Comparison of ENCODE assay signal across 12 cellular contexts in genomic region chr22:19419086-19419463, GRCh38. TPM values are rescaled to one million over a fixed set of nuclear protein-coding genes. Genes with fewer than 3 reads are reported as not detected.
A peak's percentile ranks its signal among the peaks of the same experiment; 100 is the strongest.
DNase-seq lines count a peak whose midpoint lies in the region; ATAC-seq, FAIRE-seq and TF ChIP-seq lines count a peak whose summit lies in the region.
"Had no signal": no experiment of that assay in that cellular context is flagged by ENCODE, and none has a peak within 500 bp of the region (broad histone marks: within the 10 kb centered on the region; RNA-seq: fewer than 3 reads in every experiment).

No MANE protein-coding gene starts in this region.

- no peak for TF ChIP-seq POLR2A in HepG2 (IDR thresholded peaks at IDR 0.05; ENCODE audit: insufficient read depth in 1 of 2, low read depth in 2 of 2, low read length in 2 of 2)

- peak in 1 of 3 donors; percentile 17 for DNase-seq in CD4-positive, CD25-positive, alpha-beta regulatory T cell
- DNase-seq in HL-60 (ENCODE audit: low read depth in 1 of 2, low spot score in 1 of 2) (peak; percentile 72 to 96), T-helper 17 cell (no peak), HepG2 (ENCODE audit: low spot score) (no peak), GM19238 (ENCODE audit: insufficient read length, low spot score) (no peak), neural progenitor cell (ENCODE audit: low spot score) (no peak), mesenchymal stem cell (no peak)
- DNase-seq: anterior cingulate cortex, NCI-H1930, stomach had no signal

- H2AFZ ChIP-seq in HepG2 (ENCODE audit: low read length) (no peak overlapping the region), neural progenitor cell (replicated peaks) (no peak overlapping the region), mesenchymal stem cell (ENCODE audit: low read depth, low read length) (no peak overlapping the region)

- no peak overlapping the region for H3K9ac ChIP-seq in HepG2 (ENCODE audit: insufficient read depth, low read depth, low read length)
- H3K9ac ChIP-seq in neural progenitor cell, result no peak overlapping the region
- H3K9ac ChIP-seq in mesenchymal stem cell (ENCODE audit: low read length), result no peak overlapping the region

- H3K27ac ChIP-seq in CD4-positive, CD25-positive, alpha-beta regulatory T cell (ENCODE audit: insufficient read depth, low read length, poor library complexity, severe bottlenecking), result peak overlapping the region; percentile 79
- H3K27ac ChIP-seq in HL-60 (replicated peaks) (peak overlapping the region; percentile 85), HepG2 (ENCODE audit: extremely low read length, insufficient read depth, low read length) (no peak overlapping the region), neural progenitor cell (no peak overlapping the region), mesenchymal stem cell (ENCODE audit: low read length, poor library complexity, severe bottlenecking) (no peak overlapping the region)

- 81% methylated on average over 5 of the region's 5 CpGs for WGBS in HepG2 (ENCODE audit: low lambda C conversion rate)
- 97% methylated on average over 5 of the region's 5 CpGs for WGBS in mesenchymal stem cell

- in situ Hi-C loops in HepG2 (cut with HindIII; ENCODE audit: extremely low pct_ligation_motif_present, low pct_unique_long_range_greater_than_20kb), result no loop called here

- no peaks in the 10 kb centered on the region for H3K36me3 ChIP-seq in CD4-positive, CD25-positive, alpha-beta regulatory T cell (ENCODE audit: control insufficient read depth, insufficient read depth, low read length)
- peaks cover 0 to 41% of the 10 kb centered on the region in 2 experiments; a peak in 2 of 5 replicates for H3K36me3 ChIP-seq in HepG2 (replicated peaks in 1 of 2; ENCODE audit: control insufficient read depth in 1 of 2, insufficient read depth in 2 of 2, low read length in 2 of 2)
- H3K36me3 ChIP-seq in neural progenitor cell, result no peaks in the 10 kb centered on the region
- H3K36me3 ChIP-seq in mesenchymal stem cell (ENCODE audit: control insufficient read depth in 1 of 2, insufficient read depth in 2 of 2, low read depth in 1 of 2, low read length in 2 of 2), result no peaks in the 10 kb centered on the region
- H3K36me3 ChIP-seq: Peyer's patch, stomach had no signal

- H3K36me3 Mint-ChIP-seq in CD4-positive, CD25-positive, alpha-beta regulatory T cell, result peaks cover 2% of the 10 kb centered on the region
- no peaks in the 10 kb centered on the region for H3K36me3 Mint-ChIP-seq in T-helper 17 cell (ENCODE audit: low read depth)
- H3K36me3 Mint-ChIP-seq in neural progenitor cell, result peaks cover 19% of the 10 kb centered on the region

- H3K9me3 ChIP-seq in CD4-positive, CD25-positive, alpha-beta regulatory T cell (ENCODE audit: control insufficient read depth in 2 of 2, low read length in 2 of 2), result no peaks in the 10 kb centered on the region
- H3K9me3 ChIP-seq in T-helper 17 cell (ENCODE audit: control insufficient read depth, low read length, poor library complexity, severe bottlenecking), result no peaks in the 10 kb centered on the region
- no peaks in the 10 kb centered on the region for H3K9me3 ChIP-seq in HepG2 (ENCODE audit: low read length)
- no peaks in the 10 kb centered on the region for H3K9me3 ChIP-seq in neural progenitor cell (ENCODE audit: low read depth)
- H3K9me3 ChIP-seq in mesenchymal stem cell (ENCODE audit: control insufficient read depth, low read length), result no peaks in the 10 kb centered on the region
- H3K9me3 ChIP-seq: Peyer's patch, stomach had no signal

- BruUV-seq in HepG2 (replicated peaks; lab: Mats Ljungman, UMichigan), result no TSS peak

- no peak overlapping the region for H2AK5ac ChIP-seq in mesenchymal stem cell (ENCODE audit: low read length, severe bottlenecking)

- no peak for TF ChIP-seq RAD21 in HepG2 (CRISPR knock-in tag; IDR thresholded peaks at IDR 0.05)

- H3K4me3 ChIP-seq in CD4-positive, CD25-positive, alpha-beta regulatory T cell (ENCODE audit: low read depth, low read length), result peak overlapping the region; percentile 57
- H3K4me3 ChIP-seq in HL-60 (replicated peaks; ENCODE audit: insufficient read depth, low read length) (no peak overlapping the region), HepG2 (replicated peaks in 1 of 3; ENCODE audit: insufficient read depth in 1 of 3, low read depth in 2 of 3, low read length in 3 of 3) (no peak overlapping the region), neural progenitor cell (no peak overlapping the region), mesenchymal stem cell (ENCODE audit: insufficient read depth in 1 of 2, low read depth in 1 of 2, low read length in 2 of 2) (no peak overlapping the region)
- H3K4me3 ChIP-seq: Peyer's patch, stomach had no signal

- TF ChIP-seq EP300 in HepG2 (IDR thresholded peaks at IDR 0.05; ENCODE audit: low read depth in 2 of 2, low read length in 2 of 2), result no peak
- no peak for TF ChIP-seq EP300 in HepG2 (CRISPR knock-in tag; IDR thresholded peaks at IDR 0.05; ENCODE audit: borderline replicate concordance)

- no peaks in the 10 kb centered on the region for H3K27me3 Mint-ChIP-seq in CD4-positive, CD25-positive, alpha-beta regulatory T cell
- H3K27me3 Mint-ChIP-seq in T-helper 17 cell, result no peaks in the 10 kb centered on the region
- no peaks in the 10 kb centered on the region for H3K27me3 Mint-ChIP-seq in neural progenitor cell (ENCODE audit: insufficient read depth, low read depth)

- H3K23ac ChIP-seq in mesenchymal stem cell (ENCODE audit: low read length in 2 of 2), result no peak overlapping the region

- peaks cover 21 to 81% (median 64%) of the 10 kb centered on the region in 4 donors for H3K4me1 Mint-ChIP-seq in CD4-positive, CD25-positive, alpha-beta regulatory T cell
- peaks cover 58% of the 10 kb centered on the region for H3K4me1 Mint-ChIP-seq in T-helper 17 cell
- peaks cover 10% of the 10 kb centered on the region for H3K4me1 Mint-ChIP-seq in neural progenitor cell

- H3K9me3 Mint-ChIP-seq in CD4-positive, CD25-positive, alpha-beta regulatory T cell, result no peaks in the 10 kb centered on the region
- peaks cover 4% of the 10 kb centered on the region for H3K9me3 Mint-ChIP-seq in neural progenitor cell

- no peak overlapping the region for H4K8ac ChIP-seq in mesenchymal stem cell (ENCODE audit: low read length)

- intact Hi-C loops in HepG2 (cut with micrococcal nuclease; ENCODE audit: unreplicated experiment), result no loop called here

- H3K79me1 ChIP-seq in mesenchymal stem cell (replicated peaks; ENCODE audit: low read length, poor library complexity, severe bottlenecking), result peaks cover 12% of the 10 kb centered on the region

- H2BK12ac ChIP-seq in mesenchymal stem cell (ENCODE audit: low read length in 2 of 2), result no peak overlapping the region

- H2BK15ac ChIP-seq in mesenchymal stem cell (ENCODE audit: low read depth, poor library complexity, severe bottlenecking), result no peak overlapping the region

- no peak for ATAC-seq in CD4-positive, CD25-positive, alpha-beta regulatory T cell (ENCODE audit: low read depth in 2 of 2)
- ATAC-seq in T-helper 17 cell (no peak), HepG2 (no peak), GM18867 (IDR thresholded peaks at IDR 0.05; ENCODE audit: unreplicated experiment) (no peak)

- no peaks in the 10 kb centered on the region for H3K27me3 ChIP-seq in CD4-positive, CD25-positive, alpha-beta regulatory T cell (ENCODE audit: control insufficient read depth, insufficient read depth, low read length)
- H3K27me3 ChIP-seq in HL-60 (ENCODE audit: insufficient read depth, poor library complexity, severe bottlenecking) (no peaks in the 10 kb centered on the region), HepG2 (ENCODE audit: control insufficient read depth in 1 of 2, insufficient read depth in 2 of 2, low read length in 2 of 2) (no peaks in the 10 kb centered on the region; a peak in 1 of 5 replicates), neural progenitor cell (no peaks in the 10 kb centered on the region), mesenchymal stem cell (ENCODE audit: control insufficient read depth in 1 of 2, insufficient read depth in 1 of 2, low read length in 2 of 2) (no peaks in the 10 kb centered on the region)
- H3K27me3 ChIP-seq: Peyer's patch, stomach had no signal

- FAIRE-seq in HepG2 (lab: Jason Lieb, UNC), result no peak

- H3F3A ChIP-seq in neural progenitor cell (ENCODE audit: low read depth), result no peaks in the 10 kb centered on the region

- H2BK5ac ChIP-seq in mesenchymal stem cell (ENCODE audit: low read depth, low read length, poor library complexity, severe bottlenecking), result no peak overlapping the region

- H3K4me2 ChIP-seq in HepG2 (ENCODE audit: low read depth, low read length) (no peak overlapping the region), neural progenitor cell (no peak overlapping the region), mesenchymal stem cell (ENCODE audit: low read length, poor library complexity, severe bottlenecking) (no peak overlapping the region)

- CTCF ChIA-PET in HepG2 (lab: Yijun Ruan, JAX; ENCODE audit: low intra/inter-chr PET ratio, low total read pairs), result no interaction called here

- no peak for TF ChIP-seq CTCF in HL-60 (IDR thresholded peaks at IDR 0.05; ENCODE audit: insufficient read depth, low read length)
- no peak for TF ChIP-seq CTCF in HepG2 (CRISPR knock-in tag; IDR thresholded peaks at IDR 0.05)
- no peak for TF ChIP-seq CTCF in neural progenitor cell (IDR thresholded peaks at IDR 0.05)

- H3K79me2 ChIP-seq in HepG2 (ENCODE audit: insufficient read depth, low read length), result peaks cover 91% of the 10 kb centered on the region
- peaks cover 100% of the 10 kb centered on the region for H3K79me2 ChIP-seq in neural progenitor cell (ENCODE audit: low read depth)

- no peak overlapping the region for H2BK120ac ChIP-seq in mesenchymal stem cell (ENCODE audit: low read depth, low read length)

- peaks cover 39% of the 10 kb centered on the region for H3K4me1 ChIP-seq in CD4-positive, CD25-positive, alpha-beta regulatory T cell (ENCODE audit: control insufficient read depth, insufficient read depth, low read length, poor library complexity, severe bottlenecking)
- H3K4me1 ChIP-seq in HepG2 (ENCODE audit: insufficient read depth, low read length) (peaks cover 29% of the 10 kb centered on the region), neural progenitor cell (peaks cover 10% of the 10 kb centered on the region), mesenchymal stem cell (ENCODE audit: control insufficient read depth, insufficient read depth, low read depth, low read length) (peaks cover 11% of the 10 kb centered on the region)

- peak overlapping the region; percentile 88 to 95 (median 93) for H3K27ac Mint-ChIP-seq in CD4-positive, CD25-positive, alpha-beta regulatory T cell
- H3K27ac Mint-ChIP-seq in T-helper 17 cell, result peak overlapping the region; percentile 96
- H3K27ac Mint-ChIP-seq in neural progenitor cell, result no peak overlapping the region

- peak overlapping the region; percentile 52 to 81 (median 62) for H3K4me3 Mint-ChIP-seq in CD4-positive, CD25-positive, alpha-beta regulatory T cell
- H3K4me3 Mint-ChIP-seq in T-helper 17 cell, result peak overlapping the region; percentile 68
- H3K4me3 Mint-ChIP-seq in neural progenitor cell, result no peak overlapping the region

- H4K20me1 ChIP-seq in HepG2 (ENCODE audit: insufficient read depth, low read length) (peaks cover 42% of the 10 kb centered on the region), neural progenitor cell (ENCODE audit: low read depth) (peaks cover 49% of the 10 kb centered on the region)

- POLR2A ChIA-PET in HepG2 (lab: Yijun Ruan, JAX), result no interaction called here

- H3K14ac ChIP-seq in mesenchymal stem cell (ENCODE audit: low read length in 2 of 2), result no peak overlapping the region

- no peak overlapping the region for H3K18ac ChIP-seq in mesenchymal stem cell (ENCODE audit: low read depth in 1 of 2, low read length in 2 of 2)

- H4K91ac ChIP-seq in mesenchymal stem cell (ENCODE audit: low read length), result no peak overlapping the region

- no peak overlapping the region for H3K4ac ChIP-seq in mesenchymal stem cell (ENCODE audit: low read depth in 1 of 2, low read length in 2 of 2)

RNA-seq across cellular contexts. Expression of gene HIRA, which starts 12.5 kb away (rescaled TPM):
- total RNA-seq in CD4-positive, CD25-positive, alpha-beta regulatory T cell, result 30.2 TPM
- 1 to 10 TPM; 1.4 to 6.2 (median 2.6) TPM for polyA plus RNA-seq in CD4-positive, CD25-positive, alpha-beta regulatory T cell
- 10 to 100 TPM; 23.1 to 24.9 TPM for total RNA-seq in T-helper 17 cell
- 29.2 and 36.7 TPM in 2 replicates for total RNA-seq in HepG2 (2016; rRNA removed; fragmentation: Illumina TruSeq; extraction: Trizol)
- 7.9 and 8.8 TPM in 2 replicates for total RNA-seq in HepG2 (2016; cell fraction: cytosol; rRNA removed; fragmentation: Illumina TruSeq; extraction: Trizol; ENCODE audit: low read depth)
- 29.9 and 34.4 TPM in 2 replicates for total RNA-seq in HepG2 (2016; cell fraction: insoluble cytoplasmic fraction; rRNA removed; fragmentation: Illumina TruSeq; extraction: Trizol)
- total RNA-seq in HepG2 (2016; cell fraction: membrane; rRNA removed; fragmentation: Illumina TruSeq; extraction: Trizol), result 34.9 and 37.0 TPM in 2 replicates
- total RNA-seq in HepG2 (2016; cell fraction: nucleus; rRNA removed; fragmentation: Illumina TruSeq; extraction: Trizol), result 23.0 and 28.4 TPM in 2 replicates
- polyA plus RNA-seq in HepG2 (2011; rRNA removed), result 21.5 and 29.9 TPM in 2 replicates
- 22.7 and 25.6 TPM in 2 replicates for polyA plus RNA-seq in HepG2 (2011; cell fraction: cytosol; rRNA removed)
- polyA plus RNA-seq in HepG2 (2011; cell fraction: nucleus; rRNA removed), result 30.9 and 31.6 TPM in 2 replicates
- polyA plus RNA-seq in HepG2 (2012), result 24.0 and 24.5 TPM in 2 replicates
- 7.9 and 9.2 TPM in 2 replicates for polyA plus RNA-seq in HepG2 (2016; cell fraction: cytosol; fragmentation: Illumina TruSeq; extraction: Trizol; ENCODE audit: low read depth)
- 41.6 and 52.8 TPM in 2 replicates for polyA plus RNA-seq in HepG2 (2016; cell fraction: insoluble cytoplasmic fraction; fragmentation: Illumina TruSeq; extraction: Trizol; ENCODE audit: low read depth)
- 29.8 and 32.4 TPM in 2 replicates for polyA plus RNA-seq in HepG2 (2016; cell fraction: membrane; fragmentation: Illumina TruSeq; extraction: Trizol; ENCODE audit: low read depth)
- 44.6 and 49.3 TPM in 2 replicates for polyA plus RNA-seq in HepG2 (2016; cell fraction: nucleus; fragmentation: Illumina TruSeq; extraction: Trizol; ENCODE audit: insufficient read depth, low read depth)
- polyA minus RNA-seq in HepG2 (2011; rRNA and poly(A)+ RNA removed; ENCODE audit: low replicate concordance), result 34.3 and 50.7 TPM in 2 replicates
- 15.3 and 17.9 TPM in 2 replicates for polyA minus RNA-seq in HepG2 (2011; cell fraction: cytosol; rRNA and poly(A)+ RNA removed)
- 14.4 and 14.7 TPM in 2 replicates for polyA minus RNA-seq in HepG2 (2011; cell fraction: nucleus; rRNA and poly(A)+ RNA removed)
- 18.9 and 25.0 TPM in 2 replicates for total RNA-seq in neural progenitor cell (ENCODE audit: low replicate concordance)
- polyA plus RNA-seq in mesenchymal stem cell (2013, experiment 1 of 2), result 13.4 TPM
- polyA plus RNA-seq in mesenchymal stem cell (2013, experiment 2 of 2), result 13.6 TPM

RNA-seq across cellular contexts. Expression of gene MRPL40, which starts 13.3 kb away (rescaled TPM):
- 12.1 TPM for total RNA-seq in CD4-positive, CD25-positive, alpha-beta regulatory T cell
- 10 to 100 TPM; 59.5 to 75.5 (median 60.9) TPM for polyA plus RNA-seq in CD4-positive, CD25-positive, alpha-beta regulatory T cell
- 10 to 100 TPM; 10.2 to 11.1 TPM for total RNA-seq in T-helper 17 cell
- 79.7 and 107 TPM in 2 replicates for total RNA-seq in HepG2 (2016; rRNA removed; fragmentation: Illumina TruSeq; extraction: Trizol)
- total RNA-seq in HepG2 (2016; cell fraction: cytosol; rRNA removed; fragmentation: Illumina TruSeq; extraction: Trizol; ENCODE audit: low read depth), result 29.3 and 31.9 TPM in 2 replicates
- total RNA-seq in HepG2 (2016; cell fraction: insoluble cytoplasmic fraction; rRNA removed; fragmentation: Illumina TruSeq; extraction: Trizol), result 80.6 and 113 TPM in 2 replicates
- 28.9 and 33.0 TPM in 2 replicates for total RNA-seq in HepG2 (2016; cell fraction: membrane; rRNA removed; fragmentation: Illumina TruSeq; extraction: Trizol)
- 29.8 and 31.8 TPM in 2 replicates for total RNA-seq in HepG2 (2016; cell fraction: nucleus; rRNA removed; fragmentation: Illumina TruSeq; extraction: Trizol)
- polyA plus RNA-seq in HepG2 (2011; rRNA removed), result 38.2 and 42.7 TPM in 2 replicates
- 25.2 and 25.5 TPM in 2 replicates for polyA plus RNA-seq in HepG2 (2011; cell fraction: cytosol; rRNA removed)
- polyA plus RNA-seq in HepG2 (2011; cell fraction: nucleus; rRNA removed), result 9.5 and 11.2 TPM in 2 replicates
- polyA plus RNA-seq in HepG2 (2012), result 32.8 and 36.4 TPM in 2 replicates
- polyA plus RNA-seq in HepG2 (2016; cell fraction: cytosol; fragmentation: Illumina TruSeq; extraction: Trizol; ENCODE audit: low read depth), result 29.8 and 33.0 TPM in 2 replicates
- 106 and 109 TPM in 2 replicates for polyA plus RNA-seq in HepG2 (2016; cell fraction: insoluble cytoplasmic fraction; fragmentation: Illumina TruSeq; extraction: Trizol; ENCODE audit: low read depth)
- polyA plus RNA-seq in HepG2 (2016; cell fraction: membrane; fragmentation: Illumina TruSeq; extraction: Trizol; ENCODE audit: low read depth), result 24.7 and 29.2 TPM in 2 replicates
- polyA plus RNA-seq in HepG2 (2016; cell fraction: nucleus; fragmentation: Illumina TruSeq; extraction: Trizol; ENCODE audit: insufficient read depth, low read depth), result 48.5 and 49.1 TPM in 2 replicates
- 7.4 and 19.3 TPM in 2 replicates for polyA minus RNA-seq in HepG2 (2011; rRNA and poly(A)+ RNA removed; ENCODE audit: low replicate concordance)
- polyA minus RNA-seq in HepG2 (2011; cell fraction: cytosol; rRNA and poly(A)+ RNA removed), result 4.8 and 7.9 TPM in 2 replicates
- polyA minus RNA-seq in HepG2 (2011; cell fraction: nucleus; rRNA and poly(A)+ RNA removed), result 5.7 and 7.7 TPM in 2 replicates
- total RNA-seq in neural progenitor cell (ENCODE audit: low replicate concordance), result 15.5 and 17.0 TPM in 2 replicates
- polyA plus RNA-seq in mesenchymal stem cell (2013, experiment 1 of 2), result 39.0 TPM
- polyA plus RNA-seq in mesenchymal stem cell (2013, experiment 2 of 2), result 39.5 TPM

RNA-seq across cellular contexts. Expression of gene C22orf39, which starts 28.4 kb away (rescaled TPM):
- total RNA-seq in CD4-positive, CD25-positive, alpha-beta regulatory T cell, result 37.2 TPM
- polyA plus RNA-seq in CD4-positive, CD25-positive, alpha-beta regulatory T cell, result 10 to 100 TPM; 45.7 to 73.0 (median 62.7) TPM
- 10 to 100 TPM; 31.6 to 32.7 TPM for total RNA-seq in T-helper 17 cell
- 26.4 and 31.5 TPM in 2 replicates for total RNA-seq in HepG2 (2016; rRNA removed; fragmentation: Illumina TruSeq; extraction: Trizol)
- total RNA-seq in HepG2 (2016; cell fraction: cytosol; rRNA removed; fragmentation: Illumina TruSeq; extraction: Trizol; ENCODE audit: low read depth), result 19.2 and 24.5 TPM in 2 replicates
- total RNA-seq in HepG2 (2016; cell fraction: insoluble cytoplasmic fraction; rRNA removed; fragmentation: Illumina TruSeq; extraction: Trizol), result 27.8 and 30.9 TPM in 2 replicates
- total RNA-seq in HepG2 (2016; cell fraction: membrane; rRNA removed; fragmentation: Illumina TruSeq; extraction: Trizol), result 35.7 and 36.0 TPM in 2 replicates
- total RNA-seq in HepG2 (2016; cell fraction: nucleus; rRNA removed; fragmentation: Illumina TruSeq; extraction: Trizol), result 13.4 and 13.8 TPM in 2 replicates
- polyA plus RNA-seq in HepG2 (2011; rRNA removed), result 23.4 and 27.8 TPM in 2 replicates
- 27.6 and 28.2 TPM in 2 replicates for polyA plus RNA-seq in HepG2 (2011; cell fraction: cytosol; rRNA removed)
- polyA plus RNA-seq in HepG2 (2011; cell fraction: nucleus; rRNA removed), result 12.1 and 16.9 TPM in 2 replicates
- 23.3 and 26.0 TPM in 2 replicates for polyA plus RNA-seq in HepG2 (2012)
- polyA plus RNA-seq in HepG2 (2016; cell fraction: cytosol; fragmentation: Illumina TruSeq; extraction: Trizol; ENCODE audit: low read depth), result 21.4 and 27.7 TPM in 2 replicates
- polyA plus RNA-seq in HepG2 (2016; cell fraction: insoluble cytoplasmic fraction; fragmentation: Illumina TruSeq; extraction: Trizol; ENCODE audit: low read depth), result 35.6 and 37.2 TPM in 2 replicates
- polyA plus RNA-seq in HepG2 (2016; cell fraction: membrane; fragmentation: Illumina TruSeq; extraction: Trizol; ENCODE audit: low read depth), result 32.9 and 37.0 TPM in 2 replicates
- 23.0 and 28.6 TPM in 2 replicates for polyA plus RNA-seq in HepG2 (2016; cell fraction: nucleus; fragmentation: Illumina TruSeq; extraction: Trizol; ENCODE audit: insufficient read depth, low read depth)
- polyA minus RNA-seq in HepG2 (2011; rRNA and poly(A)+ RNA removed; ENCODE audit: low replicate concordance), result 31.0 and 68.1 TPM in 2 replicates
- 13.9 and 22.2 TPM in 2 replicates for polyA minus RNA-seq in HepG2 (2011; cell fraction: cytosol; rRNA and poly(A)+ RNA removed)
- 15.3 and 16.1 TPM in 2 replicates for polyA minus RNA-seq in HepG2 (2011; cell fraction: nucleus; rRNA and poly(A)+ RNA removed)
- 49.5 and 57.0 TPM in 2 replicates for total RNA-seq in neural progenitor cell (ENCODE audit: low replicate concordance)
- 17.3 TPM for polyA plus RNA-seq in mesenchymal stem cell (2013, experiment 1 of 2)
- polyA plus RNA-seq in mesenchymal stem cell (2013, experiment 2 of 2), result 18.6 TPM

RNA-seq across cellular contexts. Expression of gene UFD1, which starts 59.9 kb away (rescaled TPM):
- 97.7 TPM for total RNA-seq in CD4-positive, CD25-positive, alpha-beta regulatory T cell
- 100 to 1,000 TPM; 113 to 146 (median 127) TPM for polyA plus RNA-seq in CD4-positive, CD25-positive, alpha-beta regulatory T cell
- 10 to 100 TPM; 76.3 to 79.2 TPM for total RNA-seq in T-helper 17 cell
- total RNA-seq in HepG2 (2016; rRNA removed; fragmentation: Illumina TruSeq; extraction: Trizol), result 51.1 and 58.2 TPM in 2 replicates
- total RNA-seq in HepG2 (2016; cell fraction: cytosol; rRNA removed; fragmentation: Illumina TruSeq; extraction: Trizol; ENCODE audit: low read depth), result 23.2 and 32.3 TPM in 2 replicates
- 55.2 and 58.4 TPM in 2 replicates for total RNA-seq in HepG2 (2016; cell fraction: insoluble cytoplasmic fraction; rRNA removed; fragmentation: Illumina TruSeq; extraction: Trizol)
- total RNA-seq in HepG2 (2016; cell fraction: membrane; rRNA removed; fragmentation: Illumina TruSeq; extraction: Trizol), result 29.0 and 30.3 TPM in 2 replicates
- total RNA-seq in HepG2 (2016; cell fraction: nucleus; rRNA removed; fragmentation: Illumina TruSeq; extraction: Trizol), result 29.6 and 37.6 TPM in 2 replicates
- 45.0 and 47.9 TPM in 2 replicates for polyA plus RNA-seq in HepG2 (2011; rRNA removed)
- polyA plus RNA-seq in HepG2 (2011; cell fraction: cytosol; rRNA removed), result 41.5 and 49.4 TPM in 2 replicates
- 42.9 and 51.2 TPM in 2 replicates for polyA plus RNA-seq in HepG2 (2011; cell fraction: nucleus; rRNA removed)
- 29.1 and 43.9 TPM in 2 replicates for polyA plus RNA-seq in HepG2 (2012)
- polyA plus RNA-seq in HepG2 (2016; cell fraction: cytosol; fragmentation: Illumina TruSeq; extraction: Trizol; ENCODE audit: low read depth), result 54.2 and 76.9 TPM in 2 replicates
- polyA plus RNA-seq in HepG2 (2016; cell fraction: insoluble cytoplasmic fraction; fragmentation: Illumina TruSeq; extraction: Trizol; ENCODE audit: low read depth), result 87.5 and 96.2 TPM in 2 replicates
- polyA plus RNA-seq in HepG2 (2016; cell fraction: membrane; fragmentation: Illumina TruSeq; extraction: Trizol; ENCODE audit: low read depth), result 46.8 and 50.4 TPM in 2 replicates
- polyA plus RNA-seq in HepG2 (2016; cell fraction: nucleus; fragmentation: Illumina TruSeq; extraction: Trizol; ENCODE audit: insufficient read depth, low read depth), result 73.9 and 75.5 TPM in 2 replicates
- polyA minus RNA-seq in HepG2 (2011; rRNA and poly(A)+ RNA removed; ENCODE audit: low replicate concordance), result 41.3 and 201 TPM in 2 replicates
- 13.8 and 14.2 TPM in 2 replicates for polyA minus RNA-seq in HepG2 (2011; cell fraction: cytosol; rRNA and poly(A)+ RNA removed)
- 32.1 and 32.2 TPM in 2 replicates for polyA minus RNA-seq in HepG2 (2011; cell fraction: nucleus; rRNA and poly(A)+ RNA removed)
- 37.5 and 37.7 TPM in 2 replicates for total RNA-seq in neural progenitor cell (ENCODE audit: low replicate concordance)
- 119 TPM for polyA plus RNA-seq in mesenchymal stem cell (2013, experiment 1 of 2)
- polyA plus RNA-seq in mesenchymal stem cell (2013, experiment 2 of 2), result 115 TPM

Comparison
In these comparisons a context has a peak if more than half of its experiments do, and no peak if none do; other contexts are left out.
1. DNase-seq: peak in HL-60 (2 of 2); none in T-helper 17 cell (0 of 3), HepG2 (single experiment), GM19238 (single experiment), neural progenitor cell (single experiment) and mesenchymal stem cell (single experiment).
2. H3K27ac ChIP-seq: peak in CD4-positive, CD25-positive, alpha-beta regulatory T cell (single experiment) and HL-60 (single experiment); none in HepG2 (single experiment), neural progenitor cell (single experiment) and mesenchymal stem cell (single experiment).